In genomic region chr1:230231739-230232075, GRCh38 we compare ENCODE assay signal across 1 cellular context.
TF ChIP-seq lines count a peak whose summit lies in the region.

No MANE protein-coding gene starts in this region.

TF ChIP-seq in IMR-90, 13 proteins besides CTCF, POLR2A, EP300 and RAD21 (continued from another document):
- TF ChIP-seq USF2 (IDR thresholded peaks at IDR 0.05; ENCODE audit: low read depth, low read length) (no peak), NFE2L2 (IDR thresholded peaks at IDR 0.05; ENCODE audit: low read depth, low read length) (no peak), RFX5 (IDR thresholded peaks at IDR 0.05; ENCODE audit: low read depth, low read length) (no peak), CHD1 (IDR thresholded peaks at IDR 0.05; ENCODE audit: low read depth, low read length) (no peak), MAFK (IDR thresholded peaks at IDR 0.05; ENCODE audit: low read depth, low read length) (no peak), SMC3 (IDR thresholded peaks at IDR 0.05; ENCODE audit: low read depth, low read length) (no peak), CEBPB (IDR thresholded peaks at IDR 0.05; ENCODE audit: low read depth, low read length) (no peak)
